11 cellular contexts compared by ENCODE assay signal in the genomic region with DNA sequence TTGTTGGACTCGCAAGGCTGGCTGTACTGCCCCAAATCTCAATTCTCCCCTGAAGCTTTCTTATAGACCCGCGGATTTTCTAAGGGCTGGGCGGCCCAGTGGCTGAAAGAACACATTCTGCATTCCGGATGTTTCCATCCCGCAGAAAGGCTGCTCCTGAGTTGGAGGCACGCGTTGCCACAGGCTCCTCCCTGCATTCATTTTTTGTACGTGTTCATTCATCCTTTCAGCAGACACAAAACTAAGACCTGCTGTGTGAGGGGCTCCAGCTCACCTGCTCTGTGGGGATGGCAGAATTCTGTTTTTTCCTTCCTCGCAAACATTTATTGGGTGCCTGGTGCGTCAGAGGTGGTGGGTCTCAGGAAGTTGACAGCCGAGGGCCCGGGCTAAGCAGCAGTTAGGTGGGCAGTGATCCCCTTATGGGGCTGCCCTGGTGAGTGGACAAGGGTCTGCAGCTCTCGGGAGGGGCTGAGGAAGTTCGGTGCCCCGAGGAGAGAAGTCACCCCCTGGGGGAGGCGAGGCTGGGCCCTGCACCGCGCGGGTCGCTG. TPM values are rescaled to one million over a fixed set of nuclear protein-coding genes. Genes with fewer than 3 reads are reported as not detected.
DNase-seq lines count a peak whose midpoint lies in the region; ATAC-seq and TF ChIP-seq lines count a peak whose summit lies in the region.
"Had no signal": no experiment of that assay in that cellular context is flagged by ENCODE, and none has a peak within 500 bp of the region (broad histone marks: within the 10 kb centered on the region; RNA-seq: fewer than 3 reads in every experiment).

No MANE protein-coding gene starts in this region.

- H3K9ac ChIP-seq in HUES6 (ENCODE audit: low read length) (no peak overlapping the region), skeletal muscle satellite cell (ENCODE audit: low read depth, low read length) (no peak overlapping the region)

- no peak for TF ChIP-seq CTCF in coronary artery (IDR thresholded peaks at IDR 0.05)
- TF ChIP-seq CTCF in right lobe of liver (IDR thresholded peaks at IDR 0.05), result peak in 1 of 4 donors; percentile 41

- no peak for DNase-seq in coronary artery (ENCODE audit: low spot score)
- DNase-seq in right lobe of liver, result peak in 2 of 3 donors; percentile 19 to 48
- DNase-seq in NOMO-1 treated with dmso at 0.1 percent for 144 hours (lab: John Stamatoyannopoulos, UW; ENCODE audit: unreplicated experiment), result no peak
- no peak for DNase-seq in effector CD8-positive, alpha-beta T cell (lab: John Stamatoyannopoulos, UW)
- DNase-seq in COLO829 (ENCODE audit: low spot score), result no peak
- DNase-seq: activated T-cell treated with anti-CD3 and anti-CD28 coated beads for 4 hours, erythroblast had no signal

- peak overlapping the region; percentile 81 for H3K4me2 ChIP-seq in skeletal muscle satellite cell (ENCODE audit: low read length)

- H3K27me3 ChIP-seq in HUES6 (ENCODE audit: control insufficient read depth, insufficient read depth, low read length) (peaks cover 41% of the 10 kb centered on the region), right lobe of liver (no peaks in the 10 kb centered on the region), skeletal muscle satellite cell (ENCODE audit: control insufficient read depth, insufficient read depth, low read length) (peaks cover 7% of the 10 kb centered on the region)
- H3K27me3 ChIP-seq: ascending aorta had no signal

- H3K4me1 ChIP-seq in HUES6 (ENCODE audit: control insufficient read depth, insufficient read depth, low read length), result peaks cover 3% of the 10 kb centered on the region; the same call in 1 of the 2 replicates
- peaks cover 0 to 36% (median 15%) of the 10 kb centered on the region in 4 donors for H3K4me1 ChIP-seq in right lobe of liver
- H3K4me1 ChIP-seq in skeletal muscle satellite cell (ENCODE audit: control insufficient read depth, insufficient read depth, low read length), result peaks cover 11% of the 10 kb centered on the region
- H3K4me1 ChIP-seq: ascending aorta had no signal

- intact Hi-C loops in right lobe of liver (cut with DNase I), result loop anchor here in 1 of 2 donors (5.0 kb wide), 1 partner anchor 69 kb away; the partner anchor contains the start of gene ARSA

- peak overlapping the region; percentile 57 for H3K4me3 ChIP-seq in HUES6 (ENCODE audit: low read depth, low read length)
- H3K4me3 ChIP-seq in coronary artery, result peak overlapping the region; percentile 67
- H3K4me3 ChIP-seq in right lobe of liver, result no peak overlapping the region
- H3K4me3 ChIP-seq in skeletal muscle satellite cell (ENCODE audit: low read length), result peak overlapping the region; percentile 54

- H3K27ac ChIP-seq in HUES6 (ENCODE audit: low read depth, low read length), result no peak overlapping the region
- H3K27ac ChIP-seq in coronary artery, result no peak overlapping the region
- no peak overlapping the region for H3K27ac ChIP-seq in right lobe of liver
- H3K27ac ChIP-seq: ascending aorta had no signal

- no peaks in the 10 kb centered on the region for H3K36me3 ChIP-seq in HUES6 (ENCODE audit: control insufficient read depth, insufficient read depth, low read length)
- no peaks in the 10 kb centered on the region for H3K36me3 ChIP-seq in right lobe of liver
- H3K36me3 ChIP-seq in skeletal muscle satellite cell (ENCODE audit: insufficient read depth, low read length), result no peaks in the 10 kb centered on the region
- H3K36me3 ChIP-seq: ascending aorta had no signal

- 79% methylated on average over 10 of the region's 21 CpGs for WGBS in right lobe of liver (ENCODE audit: insufficient coverage, low coverage, low lambda C conversion rate, missing lambda C conversion rate)

- ATAC-seq in right lobe of liver (no peak), HG03354 (IDR thresholded peaks at IDR 0.05; ENCODE audit: poor library complexity, severe bottlenecking, unreplicated experiment) (no peak)

- no peak for TF ChIP-seq POLR2A in right lobe of liver (IDR thresholded peaks at IDR 0.05)

- no peaks in the 10 kb centered on the region for H3K9me3 ChIP-seq in HUES6 (ENCODE audit: control insufficient read depth, insufficient read depth, low read depth, low read length)
- H3K9me3 ChIP-seq in right lobe of liver, result no peaks in the 10 kb centered on the region
- no peaks in the 10 kb centered on the region for H3K9me3 ChIP-seq in skeletal muscle satellite cell (replicated peaks; ENCODE audit: low read length)
- H3K9me3 ChIP-seq: ascending aorta had no signal

RNA-seq across cellular contexts. Expression of gene SHANK3, which starts 23.7 kb away (rescaled TPM):
- 10 to 100 TPM in 5 of 6 experiments, 1 to 10 TPM in 1; 9.7 to 16.0 (median 14.8) TPM for total RNA-seq in right lobe of liver
- total RNA-seq in skeletal muscle satellite cell (2012; rRNA removed), result 1.0 and 1.5 TPM in 2 replicates

RNA-seq across cellular contexts. Expression of gene ACR, which starts 41.7 kb away (rescaled TPM):
- under 1 TPM in 5 of 6 experiments, not detected in 1; 0.34 to 0.84 (median 0.55) TPM for total RNA-seq in right lobe of liver
- total RNA-seq in skeletal muscle satellite cell (2012; rRNA removed), result not detected in 2 replicates
- total RNA-seq: ascending aorta had no signal

Comparison
In these comparisons a context has a peak if more than half of its experiments do, and no peak if none do; other contexts are left out.
1. H3K4me3 ChIP-seq: peak in HUES6 (single experiment), coronary artery (single experiment) and skeletal muscle satellite cell (single experiment); none in right lobe of liver (0 of 3).
2. DNase-seq: peak in right lobe of liver (2 of 3); none in coronary artery (single experiment), NOMO-1 treated with dmso at 0.1 percent for 144 hours (single experiment), effector CD8-positive, alpha-beta T cell (single experiment) and COLO829 (single experiment).